ENCODE assay signal across 13 cellular contexts in the genomic region with DNA sequence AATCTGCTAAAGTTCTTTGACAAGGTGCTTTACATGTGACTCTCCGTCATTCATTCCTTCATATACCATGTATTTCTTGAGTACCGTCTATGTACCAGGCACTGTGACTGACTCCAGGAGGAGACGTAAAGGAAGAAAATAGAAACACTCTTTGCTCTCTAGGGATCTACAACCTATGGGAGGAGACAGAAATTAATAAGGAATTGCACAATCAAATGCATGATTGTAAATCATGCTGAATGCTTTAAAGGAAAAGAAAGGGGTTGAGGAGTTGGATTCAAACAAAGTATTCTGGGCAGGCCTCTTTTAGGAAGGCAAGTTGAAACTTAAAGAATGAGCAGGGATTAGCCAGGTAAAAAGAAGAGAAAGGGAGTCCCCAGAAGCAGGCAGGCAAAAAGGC.
A peak's percentile ranks its signal among the peaks of the same experiment; 100 is the strongest.
DNase-seq lines count a peak whose midpoint lies in the region; ATAC-seq, FAIRE-seq and TF ChIP-seq lines count a peak whose summit lies in the region.
"Had no signal": no experiment of that assay in that cellular context is flagged by ENCODE, and none has a peak within 500 bp of the region (broad histone marks: within the 10 kb centered on the region; RNA-seq: fewer than 3 reads in every experiment).

No MANE protein-coding gene starts in this region.

- H3K79me2 ChIP-seq in H1 (ENCODE audit: control insufficient read depth in 1 of 2, insufficient read depth in 2 of 2, low read length in 2 of 2), result no peaks in the 10 kb centered on the region

- H3K23ac ChIP-seq in H1 (ENCODE audit: insufficient read length), result no peak overlapping the region

- POLR2A ChIA-PET in H1 (lab: Charles Lee; ENCODE audit: partially characterized antibody), result interaction anchor here (1.1 kb wide), 1 partner anchor 14 kb away, joined by 3 read pairs; no protein-coding TSS in a partner anchor

- H3K14ac ChIP-seq in H1 (ENCODE audit: insufficient read length), result no peak overlapping the region

- TF ChIP-seq RAD21 in H1 (IDR thresholded peaks at IDR 0.05 in 1 of 2, conservative IDR thresholded peaks at IDR 0.05 in 1 of 2; ENCODE audit: low read depth in 2 of 2, low read length in 2 of 2), result no peak

- H3K23me2 ChIP-seq in H1 (ENCODE audit: low read depth, low read length), result peaks cover 2% of the 10 kb centered on the region; the same call in 1 of the 2 replicates

- H3K9me3 Mint-ChIP-seq in activated T-cell treated with anti-CD3 and anti-CD28 coated beads, Interleukin-2, amount 50 U/mL, for 72 hours, result peaks cover 2% of the 10 kb centered on the region in 2 donors
- H3K9me3 Mint-ChIP-seq: activated naive CD8-positive, alpha-beta T cell treated with anti-CD3 and anti-CD28 coated beads, Interleukin-2, amount 10 ng/mL, durations not matched to agents 7 days and 5 days had no signal

- no peak overlapping the region for H2BK120ac ChIP-seq in H1 (replicated peaks; ENCODE audit: low read depth, low read length)

- CTCF ChIA-PET in H1 (lab: Charles Lee; ENCODE audit: partially characterized antibody), result no interaction called here

- H3K4ac ChIP-seq in H1 (replicated peaks; ENCODE audit: insufficient read length, low read depth, low read length), result no peak overlapping the region

- DNase-seq in NB4 (ENCODE audit: low read depth) (peak; percentile 14), H1 (ENCODE audit: low read depth in 1 of 2, low spot score in 2 of 2) (no peak), thoracic aorta (ENCODE audit: low spot score) (no peak), BE2C (no peak)
- DNase-seq in activated effector memory CD4-positive, alpha-beta T cell treated with Interleukin-2 at 50 U/mL for 16 hours, result no peak
- no peak for DNase-seq in activated T-cell treated with anti-CD3 and anti-CD28 coated beads, Interleukin-2, amount 50 U/mL, for 72 hours
- DNase-seq: activated naive CD8-positive, alpha-beta T cell treated with anti-CD3 and anti-CD28 coated beads, Interleukin-2, amount 10 ng/mL, durations not matched to agents 7 days and 5 days; effector CD4-positive, alpha-beta T cell; NCI-H1105; NCI-H524 treated with DMSO at 0.1 percent for 48 hours had no signal

- no peaks in the 10 kb centered on the region; a peak in 1 of 4 replicates for H3K9me3 ChIP-seq in H1 (ENCODE audit: insufficient read depth in 2 of 2, low read depth in 1 of 2, low read length in 1 of 2)
- H3K9me3 ChIP-seq in mucosa of stomach (ENCODE audit: control insufficient read depth, low read length), result no peaks in the 10 kb centered on the region
- H3K9me3 ChIP-seq in thoracic aorta, result no peaks in the 10 kb centered on the region
- H3K9me3 ChIP-seq in BE2C, result no peaks in the 10 kb centered on the region

- peak overlapping the region; percentile 66; the same call in 1 of the 2 replicates for H3K18ac ChIP-seq in H1 (ENCODE audit: extremely low read depth, low read length)

- no peaks in the 10 kb centered on the region for H4K20me1 ChIP-seq in H1 (replicated peaks in 1 of 2; ENCODE audit: control insufficient read depth in 1 of 2, insufficient read depth in 2 of 2, low read length in 2 of 2)

- H3K4me3 ChIP-seq in NB4 (ENCODE audit: low read depth, low read length) (no peak overlapping the region), H1 (ENCODE audit: extremely low read depth in 1 of 4, insufficient read depth in 2 of 4, low read depth in 3 of 4, low read length in 4 of 4) (no peak overlapping the region), mucosa of stomach (ENCODE audit: low read length) (no peak overlapping the region), thoracic aorta (no peak overlapping the region), BE2C (ENCODE audit: low read depth, low read length) (no peak overlapping the region)

- H3K4me2 ChIP-seq in H1 (ENCODE audit: insufficient read depth in 1 of 2, low read depth in 2 of 2, low read length in 2 of 2), result no peak overlapping the region

- H2BK20ac ChIP-seq in H1 (ENCODE audit: low read length), result no peak overlapping the region

- no peak overlapping the region for H3K56ac ChIP-seq in H1 (replicated peaks; ENCODE audit: insufficient read length, low read depth, low read length)

- peak overlapping the region; percentile 91; the same call in 1 of the 2 replicates for H2BK12ac ChIP-seq in H1 (ENCODE audit: low read depth, low read length)

- H3K27me3 ChIP-seq in H1 (replicated peaks in 1 of 4; ENCODE audit: control insufficient read depth in 3 of 4, extremely low read depth in 1 of 4, insufficient read depth in 3 of 4, low read length in 3 of 4), result no peaks in the 10 kb centered on the region
- no peaks in the 10 kb centered on the region for H3K27me3 ChIP-seq in mucosa of stomach (ENCODE audit: control insufficient read depth, insufficient read depth, low read length)
- H3K27me3 ChIP-seq in thoracic aorta (replicated peaks; ENCODE audit: insufficient read depth), result no peaks in the 10 kb centered on the region
- no peaks in the 10 kb centered on the region for H3K27me3 ChIP-seq in BE2C

- H3K79me1 ChIP-seq in H1 (ENCODE audit: low read depth, low read length), result no peaks in the 10 kb centered on the region

- no peak overlapping the region for H2AFZ ChIP-seq in H1 (ENCODE audit: low read length)

- no peak overlapping the region for H3K27ac Mint-ChIP-seq in activated T-cell treated with anti-CD3 and anti-CD28 coated beads, Interleukin-2, amount 50 U/mL, for 72 hours
- H3K27ac Mint-ChIP-seq: activated naive CD8-positive, alpha-beta T cell treated with anti-CD3 and anti-CD28 coated beads, Interleukin-2, amount 10 ng/mL, durations not matched to agents 7 days and 5 days had no signal

- H3K4me1 ChIP-seq in H1 (replicated peaks in 1 of 4; ENCODE audit: control insufficient read depth in 3 of 4, insufficient read depth in 4 of 4, low read length in 3 of 4) (peaks cover 4 to 13% (median 12%) of the 10 kb centered on the region in 4 experiments; a peak in 4 of 7 replicates), mucosa of stomach (ENCODE audit: control insufficient read depth, insufficient read depth, low read length) (peaks cover 41% of the 10 kb centered on the region), thoracic aorta (ENCODE audit: control insufficient read depth in 1 of 2, low read depth in 2 of 2) (peaks cover 0 to 39% of the 10 kb centered on the region in 2 donors), BE2C (peaks cover 19% of the 10 kb centered on the region)

- 92% methylated on average over 3 of the region's 3 CpGs; no CpG with 5 or more reads in 1 of the 2 experiments for WGBS in H1 (ENCODE audit: extremely low coverage in 1 of 2, insufficient coverage in 1 of 2, insufficient read length in 1 of 2, insufficient replicate concordance in 2 of 2, low coverage in 1 of 2, low lambda C conversion rate in 2 of 2, missing lambda C conversion rate in 1 of 2), 2 experiments

- H3K9ac ChIP-seq in H1 (replicated peaks in 1 of 4; ENCODE audit: extremely low read depth in 1 of 4, low read depth in 3 of 4, low read length in 3 of 4) (no peak overlapping the region), mucosa of stomach (ENCODE audit: low read length) (peak overlapping the region; percentile 16)

- peak overlapping the region; percentile 67; the same call in 1 of the 2 replicates for H2BK5ac ChIP-seq in H1 (ENCODE audit: low read depth, low read length)

- H4K91ac ChIP-seq in H1 (replicated peaks; ENCODE audit: insufficient read length, low read length), result no peak overlapping the region

- no peak overlapping the region for H2AK5ac ChIP-seq in H1 (ENCODE audit: low read depth, low read length)

- H3K36me3 Mint-ChIP-seq in activated T-cell treated with anti-CD3 and anti-CD28 coated beads, Interleukin-2, amount 50 U/mL, for 72 hours (ENCODE audit: insufficient read depth in 2 of 2), result no peaks in the 10 kb centered on the region

- H4K5ac ChIP-seq in H1 (ENCODE audit: insufficient read length, low read depth, low read length), result no peak overlapping the region

- no peak for TF ChIP-seq POLR2A in NB4 (IDR thresholded peaks at IDR 0.05; ENCODE audit: extremely low read depth, insufficient read length)
- no peak for TF ChIP-seq POLR2A in H1 (IDR thresholded peaks at IDR 0.05; ENCODE audit: control extremely low read depth in 1 of 2, low read depth in 2 of 2, low read length in 2 of 2)

- no peak overlapping the region for H4K8ac ChIP-seq in H1 (ENCODE audit: extremely low read depth, insufficient read depth, low read length)

- H2BK15ac ChIP-seq in H1 (ENCODE audit: low read length), result no peak overlapping the region

- H3K4me1 Mint-ChIP-seq in activated T-cell treated with anti-CD3 and anti-CD28 coated beads, Interleukin-2, amount 50 U/mL, for 72 hours (ENCODE audit: low read depth), result peaks cover 17% of the 10 kb centered on the region

- ATAC-seq in thoracic aorta (ENCODE audit: insufficient number of reproducible peaks, low FRiP score, low read depth), result no peak
- ATAC-seq in GM21390 (IDR thresholded peaks at IDR 0.05; ENCODE audit: unreplicated experiment), result no peak
- ATAC-seq in activated T-cell treated with anti-CD3 and anti-CD28 coated beads, Interleukin-2, amount 50 U/mL, for 72 hours (replicated peaks in 1 of 2), result no peak

- FAIRE-seq in H1 (lab: Jason Lieb, UNC), result no peak
- FAIRE-seq: TTC549 had no signal

- no peaks in the 10 kb centered on the region for H3K27me3 Mint-ChIP-seq in activated T-cell treated with anti-CD3 and anti-CD28 coated beads, Interleukin-2, amount 50 U/mL, for 72 hours (ENCODE audit: low read depth)
- H3K27me3 Mint-ChIP-seq: activated naive CD8-positive, alpha-beta T cell treated with anti-CD3 and anti-CD28 coated beads, Interleukin-2, amount 10 ng/mL, durations not matched to agents 7 days and 5 days had no signal

- H3K4me3 Mint-ChIP-seq in activated T-cell treated with anti-CD3 and anti-CD28 coated beads, Interleukin-2, amount 50 U/mL, for 72 hours, result no peak overlapping the region
- H3K4me3 Mint-ChIP-seq: activated naive CD8-positive, alpha-beta T cell treated with anti-CD3 and anti-CD28 coated beads, Interleukin-2, amount 10 ng/mL, durations not matched to agents 7 days and 5 days had no signal

- TF ChIP-seq EP300 in H1 (IDR thresholded peaks at IDR 0.05; ENCODE audit: borderline replicate concordance in 1 of 2, low read depth in 2 of 2, low read length in 2 of 2), result no peak

- no peak for TF ChIP-seq CTCF in NB4 (IDR thresholded peaks at IDR 0.05; ENCODE audit: low read depth, low read length)
- TF ChIP-seq CTCF in H1 (IDR thresholded peaks at IDR 0.05; ENCODE audit: control extremely low read depth in 1 of 3, insufficient read depth in 1 of 3, low read depth in 1 of 3, low read length in 3 of 3), result no peak
- TF ChIP-seq CTCF in thoracic aorta (IDR thresholded peaks at IDR 0.05), result no peak
- TF ChIP-seq CTCF in BE2C (IDR thresholded peaks at IDR 0.05; ENCODE audit: low read depth, low read length), result no peak

- no peak overlapping the region for H3K27ac ChIP-seq in H1 (ENCODE audit: low read depth, low read length)
- peak overlapping the region; percentile 62 to 65 for H3K27ac ChIP-seq in thoracic aorta

- H3K36me3 ChIP-seq in H1 (ENCODE audit: control insufficient read depth in 2 of 4, insufficient read depth in 4 of 4, low read length in 3 of 4) (no peaks in the 10 kb centered on the region), mucosa of stomach (ENCODE audit: control insufficient read depth, insufficient read depth, low read length) (no peaks in the 10 kb centered on the region), thoracic aorta (no peaks in the 10 kb centered on the region), BE2C (no peaks in the 10 kb centered on the region)

TF ChIP-seq in H1, 55 proteins besides CTCF, POLR2A, EP300 and RAD21 (continues in another document):
- TF ChIP-seq ASH2L (IDR thresholded peaks at IDR 0.05; ENCODE audit: low read length) (no peak), POU5F1 (IDR thresholded peaks at IDR 0.05; ENCODE audit: low read depth, low read length) (no peak)
